ENCODE assay signal across 8 cellular contexts in genomic region chr4:118224239-118224829, GRCh38.
DNase-seq lines count a peak whose midpoint lies in the region; ATAC-seq and TF ChIP-seq lines count a peak whose summit lies in the region.

No MANE protein-coding gene starts in this region.

- WGBS in liver: 8% methylated on average over 3 of the region's 3 CpGs

- H3K27me3 ChIP-seq in liver (ENCODE audit: control insufficient read depth in 4 of 4, insufficient read depth in 4 of 4, low read length in 3 of 4): no peaks in the 10 kb centered on the region

- TF ChIP-seq CTCF in GM12875 (IDR thresholded peaks at IDR 0.05; ENCODE audit: borderline replicate concordance, insufficient read depth, low read depth, low read length) (0 out of 2 replicates have a peak, but pooled peaks have one; percentile 12), liver (IDR thresholded peaks at IDR 0.05; ENCODE audit: low read depth, low read length, missing input control) (peak; percentile 52)

- no peaks in the 10 kb centered on the region for H3K36me3 ChIP-seq in liver (ENCODE audit: control insufficient read depth in 4 of 4, insufficient read depth in 3 of 4, low read depth in 1 of 4, low read length in 3 of 4)

- DNase-seq in ACHN (peak; percentile 68), NCI-H345 treated with DMSO at 0.1 percent for 48 hours (lab: John Stamatoyannopoulos, UW; ENCODE audit: unreplicated experiment) (peak; percentile 32), brain pericyte (ENCODE audit: low read depth, low spot score) (peak; percentile 30), activated gamma-delta T cell (lab: John Stamatoyannopoulos, UW) (no peak)
- DNase-seq in activated naive CD4-positive, alpha-beta T cell treated with anti-CD3 and anti-CD28 coated beads, Interleukin-2, amount 50 U/mL, for 16 hours: no peak

- H3K27ac ChIP-seq in liver (ENCODE audit: low read depth in 1 of 2, low read length in 2 of 2): no peak overlapping the region

- peak; percentile 85 to 89 for TF ChIP-seq RAD21 in liver (IDR thresholded peaks at IDR 0.05)

- H3K4me3 ChIP-seq in GM12875 (ENCODE audit: low read depth, low read length) (no peak overlapping the region), liver (ENCODE audit: low read depth in 1 of 3, low read length in 3 of 3) (no peak overlapping the region)

- ATAC-seq in HG03108 (IDR thresholded peaks at IDR 0.05; ENCODE audit: unreplicated experiment): peak; percentile 54

- no peaks in the 10 kb centered on the region for H3K9me3 ChIP-seq in liver (ENCODE audit: control insufficient read depth in 4 of 4, low read length in 3 of 4)

- H3K4me1 ChIP-seq in liver (ENCODE audit: control insufficient read depth in 4 of 4, insufficient read depth in 4 of 4, low read length in 3 of 4): peaks cover 0 to 2% (median 0%) of the 10 kb centered on the region in 4 donors

- no peak overlapping the region for H3K9ac ChIP-seq in liver (ENCODE audit: low read depth in 1 of 2, low read length in 2 of 2)

- in situ Hi-C loops in ACHN (cut with HindIII; ENCODE audit: low pct_ligation_motif_present, low pct_unique_long_range_greater_than_20kb, low sequenced_read_pairs): no loop called here

TF ChIP-seq in liver, 16 proteins besides CTCF, POLR2A, EP300 and RAD21:
- no peak for TF ChIP-seq HNF4G (IDR thresholded peaks at IDR 0.05)
- TF ChIP-seq JUND (IDR thresholded peaks at IDR 0.05): no peak
- no peak for TF ChIP-seq GABPA (IDR thresholded peaks at IDR 0.05 in 1 of 2, conservative IDR thresholded peaks at IDR 0.05 in 1 of 2)
- no peak for TF ChIP-seq FOXA1 (IDR thresholded peaks at IDR 0.05)
- no peak for TF ChIP-seq HNF4A (conservative IDR thresholded peaks at IDR 0.05)
- TF ChIP-seq YY1 (IDR thresholded peaks at IDR 0.05): no peak
- TF ChIP-seq ZBTB33 (IDR thresholded peaks at IDR 0.05): no peak

Comparison
In these comparisons a context has a peak if more than half of its experiments do, and no peak if none do; other contexts are left out.
1. DNase-seq: peak in ACHN (single experiment), NCI-H345 treated with DMSO at 0.1 percent for 48 hours (single experiment) and brain pericyte (single experiment); none in activated gamma-delta T cell (single experiment) and activated naive CD4-positive, alpha-beta T cell treated with anti-CD3 and anti-CD28 coated beads, Interleukin-2, amount 50 U/mL, for 16 hours (single experiment).